Comparison of ENCODE assay signal across 8 cellular contexts in the genomic region with DNA sequence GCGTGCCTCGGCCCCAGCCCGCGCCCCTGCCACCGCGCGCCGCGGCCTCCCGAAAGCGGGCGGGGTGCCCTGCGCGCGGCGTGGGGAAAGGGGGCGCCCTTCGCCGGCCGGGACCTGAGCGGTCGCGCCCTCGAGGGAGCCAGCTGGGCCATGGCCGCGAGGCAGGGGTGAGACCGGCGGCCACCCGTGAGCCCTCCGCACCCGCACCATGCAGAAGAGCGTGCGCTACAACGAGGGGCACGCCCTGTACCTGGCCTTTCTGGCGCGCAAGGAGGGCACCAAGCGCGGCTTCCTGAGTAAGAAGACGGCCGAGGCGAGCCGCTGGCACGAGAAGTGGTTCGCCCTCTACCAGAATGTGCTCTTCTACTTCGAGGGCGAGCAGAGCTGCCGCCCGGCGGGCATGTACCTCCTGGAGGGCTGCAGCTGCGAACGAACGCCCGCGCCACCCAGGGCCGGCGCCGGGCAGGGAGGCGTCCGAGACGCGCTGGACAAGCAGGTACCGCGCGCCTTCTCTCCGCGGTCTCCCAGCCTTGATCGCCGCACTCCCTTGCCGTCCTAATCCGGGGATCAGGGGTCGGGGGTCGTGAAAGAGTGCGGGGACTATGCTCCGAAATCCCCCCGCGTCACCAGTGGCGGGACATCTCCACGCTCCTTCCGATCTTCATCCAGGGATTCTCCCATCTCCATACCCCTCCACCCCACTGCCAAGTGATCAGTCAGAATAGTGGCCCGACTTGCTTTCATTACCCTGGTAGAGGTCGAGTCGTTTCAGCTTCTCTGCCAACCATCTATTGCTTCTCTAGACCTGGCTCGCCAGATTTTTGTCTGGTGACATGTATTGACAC. TPM values are rescaled to one million over a fixed set of nuclear protein-coding genes. Genes with fewer than 3 reads are reported as not detected.
DNase-seq lines count a peak whose midpoint lies in the region; ATAC-seq lines count a peak whose summit lies in the region.

No MANE protein-coding gene starts in this region.

- peak overlapping the region; percentile 64 for H3K9ac ChIP-seq in neuronal stem cell (ENCODE audit: low read depth, low read length, poor library complexity)

- no peaks in the 10 kb centered on the region for H3K79me1 ChIP-seq in neuronal stem cell (ENCODE audit: low read depth, low read length)

- peaks cover 5 to 8% of the 10 kb centered on the region in 2 donors for H3K4me1 ChIP-seq in neuronal stem cell (ENCODE audit: control insufficient read depth in 2 of 2, insufficient read depth in 1 of 2, low read depth in 1 of 2, low read length in 2 of 2)
- peaks cover 12% of the 10 kb centered on the region for H3K4me1 ChIP-seq in thymus (ENCODE audit: control insufficient read depth, insufficient read depth, low read length)

- peak overlapping the region; percentile 34 for H3K23ac ChIP-seq in neuronal stem cell (ENCODE audit: low read depth, low read length, poor library complexity)

- in situ Hi-C loops in KBM-7 (cut with MboI; ENCODE audit: low pct_unique_long_range_greater_than_20kb, low sequenced_read_pairs), result no loop called here

- no peak overlapping the region for H4K91ac ChIP-seq in neuronal stem cell (ENCODE audit: low read depth, low read length, poor library complexity)

- ATAC-seq in HG02885 (IDR thresholded peaks at IDR 0.05; ENCODE audit: poor library complexity, unreplicated experiment), result no peak

- H3K18ac ChIP-seq in neuronal stem cell (ENCODE audit: low read length), result peak overlapping the region; percentile 45

- peak overlapping the region in 3 of 4 donors; percentile 50 to 91 (median 79) for H3K4me3 Mint-ChIP-seq in IgD-negative memory B cell

- peak overlapping the region; percentile 75 for H2AFZ ChIP-seq in neuronal stem cell (ENCODE audit: low read length)

- peak overlapping the region in 1 of 3 donors; percentile 65 for H3K27ac Mint-ChIP-seq in IgD-negative memory B cell

- WGBS in neuronal stem cell (ENCODE audit: extremely low coverage in 2 of 2, insufficient read length in 2 of 2, insufficient replicate concordance in 1 of 2), 2 donors, result no CpG with 5 or more reads among the region's 84 CpGs
- WGBS in thymus, result 3% methylated on average over 84 of the region's 84 CpGs

- H3K4me3 ChIP-seq in neuronal stem cell (ENCODE audit: low read length in 2 of 2), result peak overlapping the region in 1 of 2 donors; percentile 76
- peak overlapping the region; percentile 53 for H3K4me3 ChIP-seq in thymus (ENCODE audit: low read length)

- H2AK5ac ChIP-seq in neuronal stem cell (ENCODE audit: low read depth, low read length), result no peak overlapping the region

- no peak overlapping the region for H2BK12ac ChIP-seq in neuronal stem cell (ENCODE audit: low read length)

- peak overlapping the region; percentile 73 for H3K4me2 ChIP-seq in neuronal stem cell (ENCODE audit: insufficient read depth, low read length, poor library complexity, severe bottlenecking)

- H2BK120ac ChIP-seq in neuronal stem cell (ENCODE audit: low read depth, low read length), result no peak overlapping the region

- peaks cover 6% of the 10 kb centered on the region for H3K36me3 Mint-ChIP-seq in IgD-negative memory B cell

- H4K8ac ChIP-seq in neuronal stem cell (ENCODE audit: low read depth, low read length), result no peak overlapping the region

- no peak overlapping the region for H2BK15ac ChIP-seq in neuronal stem cell (ENCODE audit: low read length)

- H3K14ac ChIP-seq in neuronal stem cell (ENCODE audit: low read length), result peak overlapping the region; percentile 60

- peaks cover 0 to 7% (median 3%) of the 10 kb centered on the region in 3 donors for H3K9me3 Mint-ChIP-seq in IgD-negative memory B cell

- H2BK5ac ChIP-seq in neuronal stem cell (ENCODE audit: low read length), result no peak overlapping the region

- peaks cover 6 to 8% (median 8%) of the 10 kb centered on the region in 3 donors for H3K4me1 Mint-ChIP-seq in IgD-negative memory B cell

- no peaks in the 10 kb centered on the region for H3K36me3 ChIP-seq in neuronal stem cell (replicated peaks in 1 of 2; ENCODE audit: control insufficient read depth in 2 of 2, insufficient read depth in 2 of 2, low read length in 2 of 2)
- no peaks in the 10 kb centered on the region for H3K36me3 ChIP-seq in thymus (ENCODE audit: control insufficient read depth, insufficient read depth)

- H3K9me3 ChIP-seq in neuronal stem cell (replicated peaks in 1 of 2; ENCODE audit: control insufficient read depth in 2 of 2, insufficient read depth in 1 of 2, low read depth in 1 of 2, low read length in 2 of 2), result no peaks in the 10 kb centered on the region
- no peaks in the 10 kb centered on the region for H3K9me3 ChIP-seq in thymus (ENCODE audit: control insufficient read depth)

- peak; percentile 75 for DNase-seq in AG08396 (ENCODE audit: low spot score)
- peak; percentile 44 for DNase-seq in activated T-helper 9 cell treated with anti-CD3 and anti-CD28 coated beads, Interleukin-2, amount 50 U/mL, for 16 hours (ENCODE audit: low read depth)
- peak; percentile 10 for DNase-seq in germinal center (ENCODE audit: low spot score)
- DNase-seq in neuronal stem cell (ENCODE audit: low spot score), result peak; percentile 29
- no peak for DNase-seq in KBM-7

- peaks cover 14 to 99% (median 40%) of the 10 kb centered on the region in 3 experiments for H3K27me3 ChIP-seq in neuronal stem cell (ENCODE audit: control insufficient read depth in 3 of 3, insufficient read depth in 3 of 3, low read depth in 1 of 3, low read length in 3 of 3)
- H3K27me3 ChIP-seq in thymus (ENCODE audit: control insufficient read depth, insufficient read depth), result peaks cover 23% of the 10 kb centered on the region

- peaks cover 29% of the 10 kb centered on the region for H3K27me3 Mint-ChIP-seq in IgD-negative memory B cell

- no peak overlapping the region for H3K4ac ChIP-seq in neuronal stem cell (ENCODE audit: low read length)

- H3K27ac ChIP-seq in neuronal stem cell (replicated peaks; ENCODE audit: low read length) (no peak overlapping the region), thymus (ENCODE audit: low read depth) (no peak overlapping the region)

RNA-seq across cellular contexts. Expression of gene RASGRF2, which starts 0.6 kb away (rescaled TPM):
- polyA plus RNA-seq in IgD-negative memory B cell, result 0.46 TPM
- polyA plus RNA-seq in neuronal stem cell (2013, experiment 1 of 2), result 0.03 TPM
- polyA plus RNA-seq in neuronal stem cell (2013, experiment 2 of 2), result 0.03 TPM
- 1.8 TPM for polyA plus RNA-seq in thymus
